Comparison of ENCODE assay signal across 11 cellular contexts in genomic region chr2:33673937-33674336, GRCh38.
DNase-seq lines count a peak whose midpoint lies in the region; ATAC-seq and TF ChIP-seq lines count a peak whose summit lies in the region.
"Had no signal": no experiment of that assay in that cellular context is flagged by ENCODE, and none has a peak within 500 bp of the region (broad histone marks: within the 10 kb centered on the region; RNA-seq: fewer than 3 reads in every experiment).

No MANE protein-coding gene starts in this region.

- H3K27ac ChIP-seq in psoas muscle = no peak overlapping the region
- H3K27ac ChIP-seq: BLaER1 had no signal

- H3K4me3 ChIP-seq in epithelial cell of proximal tubule (ENCODE audit: low read depth, low read length) (no peak overlapping the region), psoas muscle (no peak overlapping the region)
- H3K4me3 ChIP-seq: BLaER1 had no signal

- WGBS in psoas muscle, 3 donors = 18 to 21% (median 20%) methylated on average over 2 of the region's 2 CpGs

- no peaks in the 10 kb centered on the region for H3K27me3 ChIP-seq in psoas muscle (ENCODE audit: insufficient read depth in 3 of 3, low read length in 2 of 3)
- H3K27me3 ChIP-seq: BLaER1 had no signal

- no peak overlapping the region for H3K4me3 Mint-ChIP-seq in stimulated activated effector memory CD8-positive, alpha-beta T cell treated with anti-CD3 and anti-CD28 coated beads, Interleukin-12 subunit alpha, Interleukin-12 subunit beta, amount 100 ng/mL, for 72 hours
- H3K4me3 Mint-ChIP-seq: WTC11 had no signal

- intact Hi-C loops in psoas muscle (cut with DNase I) = loop anchor here in 1 of 2 donors (10.0 kb wide), 1 partner anchor 1731 kb away; no protein-coding TSS in a partner anchor

- H3K4me1 ChIP-seq in psoas muscle = no peaks in the 10 kb centered on the region
- H3K4me1 ChIP-seq: BLaER1 had no signal

- H3K36me3 ChIP-seq in psoas muscle (ENCODE audit: insufficient read depth in 1 of 2, low read depth in 1 of 2) = no peaks in the 10 kb centered on the region
- H3K36me3 ChIP-seq: BLaER1 had no signal

- H3K9me3 ChIP-seq in psoas muscle = no peaks in the 10 kb centered on the region
- H3K9me3 ChIP-seq: BLaER1 had no signal

- DNase-seq in NCI-H1105 treated with DMSO at 0.1 percent for 48 hours (lab: John Stamatoyannopoulos, UW) (peak; percentile 1), NCI-H1105 (lab: John Stamatoyannopoulos, UW) (no peak), NCI-H460 (ENCODE audit: extremely low read depth, low read depth) (peak; percentile 15), epithelial cell of proximal tubule (ENCODE audit: low read depth) (no peak), psoas muscle (no peak), DMS79 treated with DMSO at 0.1 percent for 48 hours (lab: John Stamatoyannopoulos, UW) (no peak)
- no peak for DNase-seq in stimulated activated CD4-positive, alpha-beta T cell treated with anti-CD3 and anti-CD28 coated beads, Interleukin-1b, Interleukin-23, amount 100 ng/mL, for 48 hours
- no peak for DNase-seq in stimulated activated effector memory CD8-positive, alpha-beta T cell treated with anti-CD3 and anti-CD28 coated beads, Interleukin-12 subunit alpha, Interleukin-12 subunit beta, amount 100 ng/mL, for 72 hours (ENCODE audit: low spot score in 2 of 2)
- DNase-seq: foreskin melanocyte had no signal

- peak; percentile 51 for TF ChIP-seq CTCF in epithelial cell of proximal tubule (conservative IDR thresholded peaks at IDR 0.05; ENCODE audit: low read depth, low read length)
- peak; percentile 40 for TF ChIP-seq CTCF in psoas muscle (IDR thresholded peaks at IDR 0.05)

- no peaks in the 10 kb centered on the region for H3K9me3 Mint-ChIP-seq in stimulated activated effector memory CD8-positive, alpha-beta T cell treated with anti-CD3 and anti-CD28 coated beads, Interleukin-12 subunit alpha, Interleukin-12 subunit beta, amount 100 ng/mL, for 72 hours

- H3K4me1 Mint-ChIP-seq in stimulated activated effector memory CD8-positive, alpha-beta T cell treated with anti-CD3 and anti-CD28 coated beads, Interleukin-12 subunit alpha, Interleukin-12 subunit beta, amount 100 ng/mL, for 72 hours = no peaks in the 10 kb centered on the region

- no peaks in the 10 kb centered on the region for H3K36me3 Mint-ChIP-seq in stimulated activated effector memory CD8-positive, alpha-beta T cell treated with anti-CD3 and anti-CD28 coated beads, Interleukin-12 subunit alpha, Interleukin-12 subunit beta, amount 100 ng/mL, for 72 hours

- H3K27ac Mint-ChIP-seq in stimulated activated effector memory CD8-positive, alpha-beta T cell treated with anti-CD3 and anti-CD28 coated beads, Interleukin-12 subunit alpha, Interleukin-12 subunit beta, amount 100 ng/mL, for 72 hours = no peak overlapping the region
- H3K27ac Mint-ChIP-seq: WTC11 had no signal

- ATAC-seq in psoas muscle = no peak
- no peak for ATAC-seq in stimulated activated effector memory CD8-positive, alpha-beta T cell treated with anti-CD3 and anti-CD28 coated beads, Interleukin-12 subunit alpha, Interleukin-12 subunit beta, amount 100 ng/mL, for 72 hours
- ATAC-seq: WTC11 had no signal

Comparison
In these comparisons a context has a peak if more than half of its experiments do, and no peak if none do; other contexts are left out.
1. DNase-seq: peak in NCI-H1105 treated with DMSO at 0.1 percent for 48 hours (single experiment) and NCI-H460 (single experiment); none in NCI-H1105 (single experiment), epithelial cell of proximal tubule (single experiment), psoas muscle (0 of 2), stimulated activated CD4-positive, alpha-beta T cell treated with anti-CD3 and anti-CD28 coated beads, Interleukin-1b, Interleukin-23, amount 100 ng/mL, for 48 hours (single experiment), DMS79 treated with DMSO at 0.1 percent for 48 hours (single experiment) and stimulated activated effector memory CD8-positive, alpha-beta T cell treated with anti-CD3 and anti-CD28 coated beads, Interleukin-12 subunit alpha, Interleukin-12 subunit beta, amount 100 ng/mL, for 72 hours (0 of 2).